In genomic region chr7:158570449-158571170, GRCh38 we compare ENCODE assay signal across 33 cellular contexts.
"Had no signal": no experiment of that assay in that cellular context is flagged by ENCODE, and none has a peak within 500 bp of the region (broad histone marks: within the 10 kb centered on the region; RNA-seq: fewer than 3 reads in every experiment).

No MANE protein-coding gene starts in this region.

- H3K9ac ChIP-seq: SK-N-SH had no signal

- H3K4me3 ChIP-seq: Peyer's patch, SJSA1 had no signal

- H3K27ac ChIP-seq: brain microvascular endothelial cell, Peyer's patch, SJSA1, VCaP had no signal

- DNase-seq: activated CD4-positive, alpha-beta memory T cell treated with anti-CD3 and anti-CD28 coated beads, Interleukin-2, amount 10 ng/mL, durations not matched to agents 7 days and 5 days; activated CD4-positive, alpha-beta T cell treated with anti-CD3 and anti-CD28 coated beads for 1 hour; activated CD4-positive, alpha-beta T cell treated with anti-CD3 and anti-CD28 coated beads for 48 hours; activated CD4-positive, CD25-positive, alpha-beta regulatory T cell; activated effector memory CD4-positive, alpha-beta T cell treated with anti-CD3 and anti-CD28 coated beads, Interleukin-2, amount 50 U/mL, for 16 hours; activated naive CD4-positive, alpha-beta T cell; activated naive CD4-positive, alpha-beta T cell treated with anti-CD3 and anti-CD28 coated beads, Interleukin-2, amount 50 U/mL, for 16 hours; activated naive CD8-positive, alpha-beta T cell treated with anti-CD3 and anti-CD28 coated beads for 36 hours; activated T-cell treated with anti-CD3 and anti-CD28 coated beads, Interleukin-2, amount 50 U/mL, for 1 hour; activated T-cell treated with anti-CD3 and anti-CD28 coated beads, Interleukin-2, amount 50 U/mL, for 72 hours; amniotic stem cell; brain microvascular endothelial cell; central memory CD4-positive, alpha-beta T cell; MM.1S; MV-4-11; NCI-H1092; NCI-H1436 treated with DMSO at 0.1 percent for 48 hours; NCI-H1694 treated with DMSO at 0.1 percent for 48 hours; NCI-H2029; NCI-H510A; NCI-H526; NCI-H748 treated with DMSO at 0.1 percent for 48 hours; NK-92 treated with Interleukin-12 subunit alpha and Interleukin-12 subunit beta, amount 100 ng/mL, for 24 hours; PC-3; Peyer's patch; RPMI8226; SHP77 treated with DMSO at 0.1 percent for 48 hours; SK-N-SH; T-helper 9 cell had no signal

- H3K9me3 ChIP-seq: Peyer's patch, SJSA1 had no signal

- H3K27me3 ChIP-seq: Peyer's patch, SJSA1 had no signal

- H3K4me3 Mint-ChIP-seq: activated CD4-positive, alpha-beta memory T cell treated with anti-CD3 and anti-CD28 coated beads, Interleukin-2, amount 10 ng/mL, durations not matched to agents 7 days and 5 days; activated naive CD8-positive, alpha-beta T cell treated with anti-CD3 and anti-CD28 coated beads for 36 hours; activated T-helper 17 cell treated with anti-CD3 and anti-CD28 coated beads, Interleukin-2, amount 50 U/mL, for 72 hours; T-helper 1 cell treated with Interleukin-12 subunit alpha and Interleukin-12 subunit beta and Interleukin-4 antibody, amounts not matched to agents 30 μg/mL and 1 μg/mL, for 36 hours had no signal

- H3K4me1 ChIP-seq: Peyer's patch had no signal

- H3K36me3 Mint-ChIP-seq: activated naive CD8-positive, alpha-beta T cell treated with anti-CD3 and anti-CD28 coated beads for 36 hours had no signal

- H3K36me3 ChIP-seq: brain microvascular endothelial cell, Peyer's patch, SJSA1 had no signal

- H3K9me3 Mint-ChIP-seq: activated CD4-positive, alpha-beta memory T cell treated with anti-CD3 and anti-CD28 coated beads, Interleukin-2, amount 10 ng/mL, durations not matched to agents 7 days and 5 days; activated naive CD8-positive, alpha-beta T cell treated with anti-CD3 and anti-CD28 coated beads for 36 hours; activated T-cell treated with anti-CD3 and anti-CD28 coated beads, Interleukin-2, amount 50 U/mL, for 72 hours; activated T-helper 17 cell treated with anti-CD3 and anti-CD28 coated beads, Interleukin-2, amount 50 U/mL, for 72 hours; T-helper 1 cell treated with Interleukin-12 subunit alpha and Interleukin-12 subunit beta and Interleukin-4 antibody, amounts not matched to agents 30 μg/mL and 1 μg/mL, for 36 hours had no signal

- H3K27ac Mint-ChIP-seq: activated CD4-positive, alpha-beta memory T cell treated with anti-CD3 and anti-CD28 coated beads, Interleukin-2, amount 10 ng/mL, durations not matched to agents 7 days and 5 days; activated naive CD8-positive, alpha-beta T cell treated with anti-CD3 and anti-CD28 coated beads for 36 hours; activated T-cell treated with anti-CD3 and anti-CD28 coated beads, Interleukin-2, amount 50 U/mL, for 72 hours; activated T-helper 17 cell treated with anti-CD3 and anti-CD28 coated beads, Interleukin-2, amount 50 U/mL, for 72 hours; T-helper 1 cell treated with Interleukin-12 subunit alpha and Interleukin-12 subunit beta and Interleukin-4 antibody, amounts not matched to agents 30 μg/mL and 1 μg/mL, for 36 hours had no signal

- ATAC-seq: activated T-cell treated with anti-CD3 and anti-CD28 coated beads, Interleukin-2, amount 50 U/mL, for 72 hours; activated T-helper 17 cell treated with anti-CD3 and anti-CD28 coated beads, Interleukin-2, amount 50 U/mL, for 72 hours; PC-3 had no signal

- H3K4me1 Mint-ChIP-seq: activated CD4-positive, alpha-beta memory T cell treated with anti-CD3 and anti-CD28 coated beads, Interleukin-2, amount 10 ng/mL, durations not matched to agents 7 days and 5 days; activated naive CD8-positive, alpha-beta T cell treated with anti-CD3 and anti-CD28 coated beads for 36 hours; activated T-helper 17 cell treated with anti-CD3 and anti-CD28 coated beads, Interleukin-2, amount 50 U/mL, for 72 hours had no signal

- H3K4me2 ChIP-seq: SK-N-SH had no signal
